ENCODE assay signal across 15 cellular contexts in the genomic region with DNA sequence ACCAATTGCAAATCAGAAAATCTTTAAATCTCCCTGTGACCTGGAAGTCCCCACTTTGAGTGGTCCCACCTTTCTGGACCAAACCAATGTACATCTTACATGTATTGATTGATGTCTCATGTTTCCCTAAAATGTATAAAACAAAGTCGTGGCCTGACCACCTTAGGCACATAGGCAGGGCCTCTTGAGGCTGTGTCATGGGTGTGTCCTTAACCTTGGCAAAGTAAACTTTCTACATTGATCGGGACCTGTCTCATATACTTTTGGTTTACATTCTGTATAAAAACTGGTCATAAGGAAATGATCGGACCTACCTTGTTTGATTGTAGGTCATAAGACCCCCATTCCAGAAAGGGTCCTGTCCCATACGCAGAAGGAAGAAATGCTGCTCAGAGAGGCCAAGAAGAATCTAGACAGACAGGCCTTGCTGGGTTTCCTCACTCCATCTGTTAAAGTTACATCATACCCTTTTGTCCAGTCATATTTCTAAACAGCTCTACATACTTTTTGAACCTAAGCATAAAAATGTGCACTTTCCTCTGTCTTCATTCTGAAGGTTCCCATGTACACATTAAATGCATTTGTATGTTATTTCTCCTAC. TPM values are rescaled to one million over a fixed set of nuclear protein-coding genes. Genes with fewer than 3 reads are reported as not detected.
DNase-seq lines count a peak whose midpoint lies in the region; FAIRE-seq and TF ChIP-seq lines count a peak whose summit lies in the region.
"Had no signal": no experiment of that assay in that cellular context is flagged by ENCODE, and none has a peak within 500 bp of the region (broad histone marks: within the 10 kb centered on the region; RNA-seq: fewer than 3 reads in every experiment).

No MANE protein-coding gene starts in this region.

- H3K4me3 ChIP-seq in AG04449 (ENCODE audit: low read depth, low read length) (no peak overlapping the region), hepatocyte (no peak overlapping the region)
- H3K4me3 ChIP-seq: Peyer's patch, psoas muscle had no signal

- no peaks in the 10 kb centered on the region for H3K79me2 ChIP-seq in hepatocyte

- no peak overlapping the region for H3K4me3 Mint-ChIP-seq in activated T-helper 2 cell treated with anti-CD3 and anti-CD28 coated beads, Interferon-gamma antibody, Interleukin-2, Interleukin-4, amounts not matched to agents 10 μg/mL and 5 μg/mL and 100 μg/mL, durations not matched to agents 14 hours and 24 hours and 36 hours (ENCODE audit: low read depth)
- H3K4me3 Mint-ChIP-seq: endodermal cell had no signal

- H3K4me2 ChIP-seq in hepatocyte: peak overlapping the region; percentile 40

- no peak for TF ChIP-seq POLR2A in GM12892 (IDR thresholded peaks at IDR 0.05; ENCODE audit: low read depth, low read length)

- peaks cover 26% of the 10 kb centered on the region for H3K4me1 ChIP-seq in hepatocyte (ENCODE audit: insufficient read depth)
- H3K4me1 ChIP-seq: BE2C, Peyer's patch, psoas muscle had no signal

- TF ChIP-seq CTCF in AG04449 (IDR thresholded peaks at IDR 0.05; ENCODE audit: insufficient read depth, low read length, missing control alignments) (no peak), hepatocyte (IDR thresholded peaks at IDR 0.05; ENCODE audit: poor library complexity) (no peak)

- intact Hi-C loops in activated T-helper 2 cell treated with anti-CD3 and anti-CD28 coated beads, Interferon-gamma antibody, Interleukin-2, Interleukin-4, amounts not matched to agents 10 μg/mL and 5 μg/mL and 100 μg/mL, durations not matched to agents 14 hours and 24 hours and 36 hours (cut with micrococcal nuclease): loop anchor here (1.0 kb wide), 1 partner anchor 44 kb away; no protein-coding TSS in a partner anchor

- no peaks in the 10 kb centered on the region for H3K27me3 ChIP-seq in hepatocyte
- H3K27me3 ChIP-seq: BE2C, Peyer's patch had no signal

- WGBS in hepatocyte (ENCODE audit: low lambda C conversion rate, missing lambda C conversion rate): 69% methylated on average over 4 of the region's 4 CpGs

- peak; percentile 9 for FAIRE-seq in GM12892 (lab: Jason Lieb, UNC)

- H3K9me3 ChIP-seq in hepatocyte (ENCODE audit: low read depth): no peaks in the 10 kb centered on the region
- H3K9me3 ChIP-seq: BE2C, Peyer's patch, psoas muscle had no signal

- no peaks in the 10 kb centered on the region for H4K20me1 ChIP-seq in hepatocyte (ENCODE audit: insufficient read depth, poor library complexity, severe bottlenecking)

- DNase-seq in AG04449 (ENCODE audit: low read depth, low spot score) (peak; percentile 7), GM12892 (ENCODE audit: insufficient read length) (no peak), hepatocyte (ENCODE audit: low spot score) (peak; percentile 17), globus pallidus (ENCODE audit: low spot score) (no peak), HT-29 (ENCODE audit: low spot score) (no peak), ecto neural progenitor cell (ENCODE audit: low spot score) (no peak), NCI-H1105 treated with DMSO at 0.1 percent for 48 hours (lab: John Stamatoyannopoulos, UW) (no peak)
- no peak for DNase-seq in activated T-helper 2 cell treated with anti-CD3 and anti-CD28 coated beads, Interferon-gamma antibody, Interleukin-2, Interleukin-4, amounts not matched to agents 10 μg/mL and 5 μg/mL and 100 μg/mL, durations not matched to agents 14 hours and 24 hours and 36 hours (ENCODE audit: low spot score)
- DNase-seq: BE2C; endodermal cell; NCI-H446 treated with DMSO at 0.1 percent for 48 hours; Peyer's patch; psoas muscle; stimulated activated CD4-positive, alpha-beta T cell treated with anti-CD3 and anti-CD28 coated beads, Interleukin-4, amount 100 ng/mL, for 1 hour; stimulated activated naive CD4-positive, alpha-beta T cell had no signal

- peak overlapping the region; percentile 27 for H2AFZ ChIP-seq in hepatocyte

- H3K36me3 Mint-ChIP-seq in activated T-helper 2 cell treated with anti-CD3 and anti-CD28 coated beads, Interferon-gamma antibody, Interleukin-2, Interleukin-4, amounts not matched to agents 10 μg/mL and 5 μg/mL and 100 μg/mL, durations not matched to agents 14 hours and 24 hours and 36 hours (ENCODE audit: low read depth): peaks cover 21% of the 10 kb centered on the region

- POLR2A ChIA-PET in AG04449 (lab: Yijun Ruan, JAX): no interaction called here

- no peaks in the 10 kb centered on the region for H3K36me3 ChIP-seq in hepatocyte (replicated peaks; ENCODE audit: insufficient read depth, low read depth)
- H3K36me3 ChIP-seq: BE2C, Peyer's patch had no signal

- CTCF ChIA-PET in AG04449 (lab: Yijun Ruan, JAX): no interaction called here

- H3K9me3 Mint-ChIP-seq in activated T-helper 2 cell treated with anti-CD3 and anti-CD28 coated beads, Interferon-gamma antibody, Interleukin-2, Interleukin-4, amounts not matched to agents 10 μg/mL and 5 μg/mL and 100 μg/mL, durations not matched to agents 14 hours and 24 hours and 36 hours: peaks cover 38% of the 10 kb centered on the region

- peaks cover 44% of the 10 kb centered on the region for H3K4me1 Mint-ChIP-seq in activated T-helper 2 cell treated with anti-CD3 and anti-CD28 coated beads, Interferon-gamma antibody, Interleukin-2, Interleukin-4, amounts not matched to agents 10 μg/mL and 5 μg/mL and 100 μg/mL, durations not matched to agents 14 hours and 24 hours and 36 hours (ENCODE audit: low read depth)
- H3K4me1 Mint-ChIP-seq: endodermal cell had no signal

- peak overlapping the region; percentile 75 for H3K27ac Mint-ChIP-seq in activated T-helper 2 cell treated with anti-CD3 and anti-CD28 coated beads, Interferon-gamma antibody, Interleukin-2, Interleukin-4, amounts not matched to agents 10 μg/mL and 5 μg/mL and 100 μg/mL, durations not matched to agents 14 hours and 24 hours and 36 hours
- H3K27ac Mint-ChIP-seq: endodermal cell had no signal

- no peaks in the 10 kb centered on the region for H3K27me3 Mint-ChIP-seq in activated T-helper 2 cell treated with anti-CD3 and anti-CD28 coated beads, Interferon-gamma antibody, Interleukin-2, Interleukin-4, amounts not matched to agents 10 μg/mL and 5 μg/mL and 100 μg/mL, durations not matched to agents 14 hours and 24 hours and 36 hours (ENCODE audit: low read depth)

- no peaks in the 10 kb centered on the region for H3K9me2 ChIP-seq in hepatocyte (replicated peaks; ENCODE audit: insufficient read depth)

- H3K27ac ChIP-seq in hepatocyte: peak overlapping the region; percentile 93
- H3K27ac ChIP-seq: Peyer's patch, psoas muscle had no signal

RNA-seq across cellular contexts. Expression of a gene that starts 30.0 kb away (rescaled TPM):
- 0.45 TPM for polyA plus RNA-seq in GM12892 (2012; ENCODE audit: missing spikeins)
- 48.1 and 49.7 TPM in 2 replicates for total RNA-seq in activated T-helper 2 cell treated with anti-CD3 and anti-CD28 coated beads, Interferon-gamma antibody, Interleukin-2, Interleukin-4, amounts not matched to agents 10 μg/mL and 5 μg/mL and 100 μg/mL, durations not matched to agents 14 hours and 24 hours and 36 hours
- 26.8 and 30.7 TPM in 2 replicates for total RNA-seq in hepatocyte
- 28.0 and 30.2 TPM in 2 replicates for polyA plus RNA-seq in hepatocyte
- 0.34 TPM in 1 of 2 replicates, not detected in the other for total RNA-seq in HT-29 (2014; rRNA removed; shearing (Covaris generic))

Comparison
In these comparisons a context has a peak if more than half of its experiments do, and no peak if none do; other contexts are left out.
1. DNase-seq: peak in AG04449 (single experiment) and hepatocyte (single experiment); none in GM12892 (single experiment), activated T-helper 2 cell treated with anti-CD3 and anti-CD28 coated beads, Interferon-gamma antibody, Interleukin-2, Interleukin-4, amounts not matched to agents 10 μg/mL and 5 μg/mL and 100 μg/mL, durations not matched to agents 14 hours and 24 hours and 36 hours (single experiment), globus pallidus (single experiment), HT-29 (single experiment), ecto neural progenitor cell (single experiment) and NCI-H1105 treated with DMSO at 0.1 percent for 48 hours (single experiment).
2. RNA of a gene that starts 30.0 kb away (total RNA-seq): 48.1 to 49.7 TPM in activated T-helper 2 cell treated with anti-CD3 and anti-CD28 coated beads, Interferon-gamma antibody, Interleukin-2, Interleukin-4, amounts not matched to agents 10 μg/mL and 5 μg/mL and 100 μg/mL, durations not matched to agents 14 hours and 24 hours and 36 hours and 26.8 to 30.7 TPM in hepatocyte; 0.34 TPM in HT-29; every median in the first group is over 10 times any median in the second.